In genomic region chr2:37195862-37196319, GRCh38 we compare ENCODE assay signal across 12 cellular contexts. TPM values are rescaled to one million over a fixed set of nuclear protein-coding genes. Genes with fewer than 3 reads are reported as not detected.
DNase-seq lines count a peak whose midpoint lies in the region; ATAC-seq and TF ChIP-seq lines count a peak whose summit lies in the region.
"Not testable (repeated sequence)": the region's sequence is repeated elsewhere in the genome, so short reads cannot be mapped to it uniquely, and the experiment has no call there.
"Had no signal": no experiment of that assay in that cellular context is flagged by ENCODE, and none has a peak within 500 bp of the region (broad histone marks: within the 10 kb centered on the region; RNA-seq: fewer than 3 reads in every experiment).

No MANE protein-coding gene starts in this region.

- peaks cover 0 to 13% (median 8%) of the 10 kb centered on the region in 4 donors for H3K4me1 ChIP-seq in Peyer's patch
- not testable (repeated sequence) for H3K4me1 ChIP-seq in hepatocyte (ENCODE audit: insufficient read depth)

- H3K9me2 ChIP-seq in hepatocyte (replicated peaks; ENCODE audit: insufficient read depth), result not testable (repeated sequence)

- peak overlapping the region; percentile 98 for H3K4me3 Mint-ChIP-seq in activated naive CD4-positive, alpha-beta T cell treated with anti-CD3 and anti-CD28 coated beads for 36 hours
- peak overlapping the region; percentile 92 to 100 (median 98) for H3K4me3 Mint-ChIP-seq in naive thymus-derived CD8-positive, alpha-beta T cell
- peak overlapping the region; percentile 90 to 96 for H3K4me3 Mint-ChIP-seq in stimulated activated naive B cell treated with anti-CD40 and anti-IgM and Interleukin-4, amounts not matched to agents 10 μg/mL and 1 μg/mL and 100 μg/mL, for 72 hours

- intact Hi-C loops in activated naive CD4-positive, alpha-beta T cell treated with anti-CD3 and anti-CD28 coated beads for 36 hours (cut with micrococcal nuclease), result loop anchor here (1.0 to 2.0 kb wide), 7 partner anchors 15 to 230 kb away; partner anchors contain the start of genes CEBPZ, GPATCH11, HEATR5B and NDUFAF7
- intact Hi-C loops in dorsolateral prefrontal cortex (cut with DNase I), result loop anchor here (2.0 to 10.0 kb wide), 3 partner anchors 35 to 129 kb away; partner anchors contain the start of genes EIF2AK2 (in 2 of the 2), CEBPZ (in 1 of the 2), NDUFAF7 (in 1 of the 2) and PRKD3 (in 1 of the 2)

- H3K79me2 ChIP-seq in hepatocyte, result peaks cover 12% of the 10 kb centered on the region

- H4K20me1 ChIP-seq in hepatocyte (ENCODE audit: insufficient read depth, poor library complexity, severe bottlenecking), result not testable (repeated sequence)

- H3K27ac ChIP-seq in AG04450 (ENCODE audit: low read depth, low read length), result not testable (repeated sequence)
- H3K27ac ChIP-seq in Peyer's patch (peak overlapping the region; percentile 82 to 91 (median 89)), dorsolateral prefrontal cortex (peak overlapping the region in 55 of 59 donors; percentile 51 to 96 (median 85)), hepatocyte (peak overlapping the region; percentile 80)

- POLR2A ChIA-PET in AG04450 (lab: Yijun Ruan, JAX), result not testable (repeated sequence)
- POLR2A ChIA-PET in naive thymus-derived CD8-positive, alpha-beta T cell (lab: Charles Lee), result interaction anchor here (1.1 to 3.4 kb wide), 2 partner anchors 36 to 477 kb away, joined by 4 to 17 read pairs; partner anchors contain the start of genes CEBPZ and NDUFAF7

- H3K27me3 ChIP-seq in AG04450 (ENCODE audit: control insufficient read depth, insufficient read depth, low read length); H7 (ENCODE audit: control insufficient read depth, insufficient read depth, low read length); Peyer's patch; dorsolateral prefrontal cortex; hepatocyte: not testable (repeated sequence)

- DNase-seq in AG04450 (ENCODE audit: low read depth, low spot score); H7; Peyer's patch; activated naive CD4-positive, alpha-beta T cell treated with anti-CD3 and anti-CD28 coated beads for 36 hours; dorsolateral prefrontal cortex; hepatocyte (ENCODE audit: low spot score); naive thymus-derived CD8-positive, alpha-beta T cell; stimulated activated naive B cell treated with anti-CD40 and anti-IgM and Interleukin-4, amounts not matched to agents 10 μg/mL and 1 μg/mL and 100 μg/mL, for 72 hours: not testable (repeated sequence)

- not testable (repeated sequence) for TF ChIP-seq POLR2A in Peyer's patch (IDR thresholded peaks at IDR 0.05)

- not testable (repeated sequence) for ATAC-seq in naive thymus-derived CD8-positive, alpha-beta T cell
- peak in 1 of 2 donors; percentile 4 for ATAC-seq in stimulated activated naive B cell treated with anti-CD40 and anti-IgM and Interleukin-4, amounts not matched to agents 10 μg/mL and 1 μg/mL and 100 μg/mL, for 72 hours (replicated peaks)

- peaks cover 23% of the 10 kb centered on the region for H3K4me1 Mint-ChIP-seq in activated naive CD4-positive, alpha-beta T cell treated with anti-CD3 and anti-CD28 coated beads for 36 hours (ENCODE audit: low read depth)
- peaks cover 13 to 29% (median 24%) of the 10 kb centered on the region in 4 donors for H3K4me1 Mint-ChIP-seq in naive thymus-derived CD8-positive, alpha-beta T cell
- peaks cover 8 to 20% of the 10 kb centered on the region in 2 donors for H3K4me1 Mint-ChIP-seq in stimulated activated naive B cell treated with anti-CD40 and anti-IgM and Interleukin-4, amounts not matched to agents 10 μg/mL and 1 μg/mL and 100 μg/mL, for 72 hours

- not testable (repeated sequence) for H3K36me3 Mint-ChIP-seq in activated naive CD4-positive, alpha-beta T cell treated with anti-CD3 and anti-CD28 coated beads for 36 hours (ENCODE audit: low read depth); naive thymus-derived CD8-positive, alpha-beta T cell
- H3K36me3 Mint-ChIP-seq in stimulated activated naive B cell treated with anti-CD40 and anti-IgM and Interleukin-4, amounts not matched to agents 10 μg/mL and 1 μg/mL and 100 μg/mL, for 72 hours, result peaks cover 7 to 10% of the 10 kb centered on the region in 2 donors

- peak overlapping the region; percentile 83 for H3K4me3 ChIP-seq in AG04450 (ENCODE audit: low read depth, low read length)
- H3K4me3 ChIP-seq in H7 (ENCODE audit: insufficient read depth, low read depth, low read length), result peak overlapping the region; percentile 99
- peak overlapping the region; percentile 70 to 89 (median 80) for H3K4me3 ChIP-seq in Peyer's patch
- peak overlapping the region; percentile 65 to 98 (median 89) for H3K4me3 ChIP-seq in dorsolateral prefrontal cortex
- peak overlapping the region; percentile 21 for H3K4me3 ChIP-seq in hepatocyte

- not testable (repeated sequence) for H3K9me3 ChIP-seq in AG04450 (ENCODE audit: control insufficient read depth, insufficient read depth, low read length); Peyer's patch; hepatocyte (ENCODE audit: low read depth)

- H3K9me3 Mint-ChIP-seq in activated naive CD4-positive, alpha-beta T cell treated with anti-CD3 and anti-CD28 coated beads for 36 hours; naive thymus-derived CD8-positive, alpha-beta T cell; stimulated activated naive B cell treated with anti-CD40 and anti-IgM and Interleukin-4, amounts not matched to agents 10 μg/mL and 1 μg/mL and 100 μg/mL, for 72 hours: not testable (repeated sequence)

- WGBS in hepatocyte (ENCODE audit: low lambda C conversion rate, missing lambda C conversion rate), result 93% methylated on average over 20 of the region's 20 CpGs

- CTCF ChIA-PET in AG04450 (lab: Charles Lee); activated naive CD4-positive, alpha-beta T cell treated with anti-CD3 and anti-CD28 coated beads for 36 hours (lab: Charles Lee): not testable (repeated sequence)

- not testable (repeated sequence) for H3K27me3 Mint-ChIP-seq in activated naive CD4-positive, alpha-beta T cell treated with anti-CD3 and anti-CD28 coated beads for 36 hours (ENCODE audit: low read depth); naive thymus-derived CD8-positive, alpha-beta T cell; stimulated activated naive B cell treated with anti-CD40 and anti-IgM and Interleukin-4, amounts not matched to agents 10 μg/mL and 1 μg/mL and 100 μg/mL, for 72 hours

- not testable (repeated sequence) for TF ChIP-seq CTCF in AG04450 (IDR thresholded peaks at IDR 0.05; ENCODE audit: low read depth, low read length); Peyer's patch (IDR thresholded peaks at IDR 0.05); dorsolateral prefrontal cortex (IDR thresholded peaks at IDR 0.05 in 54 of 56, conservative IDR thresholded peaks at IDR 0.05 in 2 of 56; ENCODE audit: low read depth in 1 of 56, partially characterized antibody in 56 of 56); hepatocyte (IDR thresholded peaks at IDR 0.05; ENCODE audit: poor library complexity)

- H3K36me3 ChIP-seq in H7 (replicated peaks; ENCODE audit: control insufficient read depth, insufficient read depth, low read length); Peyer's patch; hepatocyte (replicated peaks; ENCODE audit: insufficient read depth, low read depth): not testable (repeated sequence)

- peak overlapping the region; percentile 69 for H2AFZ ChIP-seq in hepatocyte

- peak overlapping the region; percentile 97 for H3K27ac Mint-ChIP-seq in activated naive CD4-positive, alpha-beta T cell treated with anti-CD3 and anti-CD28 coated beads for 36 hours
- peak overlapping the region; percentile 96 to 100 (median 98) for H3K27ac Mint-ChIP-seq in naive thymus-derived CD8-positive, alpha-beta T cell
- peak overlapping the region; percentile 96 for H3K27ac Mint-ChIP-seq in stimulated activated naive B cell treated with anti-CD40 and anti-IgM and Interleukin-4, amounts not matched to agents 10 μg/mL and 1 μg/mL and 100 μg/mL, for 72 hours

- peak overlapping the region; percentile 71 for H3K4me2 ChIP-seq in hepatocyte

RNA-seq across cellular contexts. Expression of gene CEBPZOS, which starts 0.4 kb away (rescaled TPM):
- polyA plus RNA-seq in AG04450 (2011; rRNA removed), result 42.1 and 50.5 TPM in 2 replicates
- 19.7 and 20.2 TPM in 2 replicates for polyA minus RNA-seq in AG04450 (2011; rRNA and poly(A)+ RNA removed)
- 45.9 and 56.7 TPM in 2 replicates for total RNA-seq in H7 (2014; rRNA removed; shearing (Covaris generic))
- 10 to 100 TPM; 19.3 to 42.1 (median 32.0) TPM for total RNA-seq in Peyer's patch
- 10 to 100 TPM; 30.3 to 30.7 TPM for total RNA-seq in activated naive CD4-positive, alpha-beta T cell treated with anti-CD3 and anti-CD28 coated beads for 36 hours
- 10 to 100 TPM; 31.6 to 64.9 (median 49.0) TPM for total RNA-seq in dorsolateral prefrontal cortex
- 11.0 and 14.8 TPM in 2 replicates for total RNA-seq in hepatocyte
- 13.7 and 17.1 TPM in 2 replicates for polyA plus RNA-seq in hepatocyte
- 10 to 100 TPM; 42.3 to 45.4 TPM for total RNA-seq in naive thymus-derived CD8-positive, alpha-beta T cell
- polyA plus RNA-seq in naive thymus-derived CD8-positive, alpha-beta T cell, result 10 to 100 TPM; 43.0 to 44.5 (median 43.8) TPM

RNA-seq across cellular contexts. Expression of gene SULT6B1, which starts 7.4 kb away (rescaled TPM):
- polyA plus RNA-seq in AG04450 (2011; rRNA removed), result not detected in 2 replicates
- not detected in 2 replicates for polyA minus RNA-seq in AG04450 (2011; rRNA and poly(A)+ RNA removed)
- not detected in 2 replicates for total RNA-seq in H7 (2014; rRNA removed; shearing (Covaris generic))
- not detected for total RNA-seq in Peyer's patch
- total RNA-seq in activated naive CD4-positive, alpha-beta T cell treated with anti-CD3 and anti-CD28 coated beads for 36 hours, result not detected
- total RNA-seq in dorsolateral prefrontal cortex, result not detected
- total RNA-seq in hepatocyte, result not detected in 2 replicates
- polyA plus RNA-seq in hepatocyte, result not detected in 2 replicates
- not detected for total RNA-seq in naive thymus-derived CD8-positive, alpha-beta T cell
- not detected for polyA plus RNA-seq in naive thymus-derived CD8-positive, alpha-beta T cell
- total RNA-seq: frontal cortex, SK-MEL-5, ureter had no signal
- polyA plus RNA-seq: adipose tissue had no signal

RNA-seq across cellular contexts. Expression of gene CEBPZ, which starts 35.5 kb away (rescaled TPM):
- 14.1 and 21.1 TPM in 2 replicates for polyA plus RNA-seq in AG04450 (2011; rRNA removed)
- polyA minus RNA-seq in AG04450 (2011; rRNA and poly(A)+ RNA removed), result 10.7 and 18.1 TPM in 2 replicates
- total RNA-seq in H7 (2014; rRNA removed; shearing (Covaris generic)), result 74.2 and 111 TPM in 2 replicates
- total RNA-seq in Peyer's patch, result 100 to 1,000 TPM in 1 of 4 donors, 10 to 100 TPM in 3; 21.0 to 104 (median 32.1) TPM
- total RNA-seq in activated naive CD4-positive, alpha-beta T cell treated with anti-CD3 and anti-CD28 coated beads for 36 hours, result 10 to 100 TPM; 61.4 to 65.0 TPM
- 10 to 100 TPM; 18.0 to 44.8 (median 29.7) TPM for total RNA-seq in dorsolateral prefrontal cortex
- total RNA-seq in hepatocyte, result 40.3 and 49.7 TPM in 2 replicates
- polyA plus RNA-seq in hepatocyte, result 15.4 and 21.5 TPM in 2 replicates
- 10 to 100 TPM; 88.4 to 98.5 TPM for total RNA-seq in naive thymus-derived CD8-positive, alpha-beta T cell
- 10 to 100 TPM; 24.3 to 37.8 (median 25.7) TPM for polyA plus RNA-seq in naive thymus-derived CD8-positive, alpha-beta T cell

RNA-seq across cellular contexts. Expression of gene NDUFAF7, which starts 35.6 kb away (rescaled TPM):
- 17.1 and 23.3 TPM in 2 replicates for polyA plus RNA-seq in AG04450 (2011; rRNA removed)
- polyA minus RNA-seq in AG04450 (2011; rRNA and poly(A)+ RNA removed), result 9.4 and 12.0 TPM in 2 replicates
- 28.8 and 44.1 TPM in 2 replicates for total RNA-seq in H7 (2014; rRNA removed; shearing (Covaris generic))
- 10 to 100 TPM; 16.8 to 39.6 (median 22.0) TPM for total RNA-seq in Peyer's patch
- 10 to 100 TPM; 17.5 to 18.2 TPM for total RNA-seq in activated naive CD4-positive, alpha-beta T cell treated with anti-CD3 and anti-CD28 coated beads for 36 hours
- 10 to 100 TPM; 18.9 to 51.7 (median 32.5) TPM for total RNA-seq in dorsolateral prefrontal cortex
- 14.7 and 17.7 TPM in 2 replicates for total RNA-seq in hepatocyte
- polyA plus RNA-seq in hepatocyte, result 11.8 and 17.1 TPM in 2 replicates
- total RNA-seq in naive thymus-derived CD8-positive, alpha-beta T cell, result 10 to 100 TPM; 32.4 to 35.2 TPM
- 1 to 10 TPM; 5.7 to 9.5 (median 8.4) TPM for polyA plus RNA-seq in naive thymus-derived CD8-positive, alpha-beta T cell

RNA-seq across cellular contexts. Expression of gene EIF2AK2, which starts 39.1 kb away (rescaled TPM):
- polyA plus RNA-seq in AG04450 (2011; rRNA removed) (24.2 and 36.5 TPM in 2 replicates), hepatocyte (22.2 and 27.8 TPM in 2 replicates)
- 21.5 and 38.3 TPM in 2 replicates for polyA minus RNA-seq in AG04450 (2011; rRNA and poly(A)+ RNA removed)
- total RNA-seq in H7 (2014; rRNA removed; shearing (Covaris generic)), result 12.7 and 16.2 TPM in 2 replicates
- total RNA-seq in Peyer's patch (10 to 100 TPM; 18.7 to 31.2 (median 25.7) TPM), dorsolateral prefrontal cortex (100 to 1,000 TPM in 3 of 120 experiments, 10 to 100 TPM in 117; 30.7 to 122 (median 49.8) TPM), hepatocyte (35.6 and 38.4 TPM in 2 replicates)
- 10 to 100 TPM; 54.5 to 55.7 TPM for total RNA-seq in activated naive CD4-positive, alpha-beta T cell treated with anti-CD3 and anti-CD28 coated beads for 36 hours
- 10 to 100 TPM; 24.4 to 31.1 TPM for total RNA-seq in naive thymus-derived CD8-positive, alpha-beta T cell
- 10 to 100 TPM; 18.8 to 28.8 (median 21.6) TPM for polyA plus RNA-seq in naive thymus-derived CD8-positive, alpha-beta T cell

Comparison
In these comparisons a context has a peak if more than half of its experiments do, and no peak if none do; other contexts are left out.
1. H3K4me3 ChIP-seq: peak in every context shown above with its lines; median percentile 99 in H7; 89 in dorsolateral prefrontal cortex; 83 in AG04450; 80 in Peyer's patch; 21 in hepatocyte.